ENCODE assay signal across 18 cellular contexts in genomic region chr2:196729418-196729817, GRCh38.
"Had no signal": no experiment of that assay in that cellular context is flagged by ENCODE, and none has a peak within 500 bp of the region (broad histone marks: within the 10 kb centered on the region; RNA-seq: fewer than 3 reads in every experiment).

No MANE protein-coding gene starts in this region.

- H3K4me3 ChIP-seq: colonic mucosa, left ventricle myocardium inferior, neural progenitor cell, sigmoid colon, skin epidermis, stomach, thoracic aorta, transverse colon had no signal

- H3K27ac ChIP-seq: colonic mucosa, left ventricle myocardium inferior, neural progenitor cell, sigmoid colon, skin epidermis, stomach, thoracic aorta, transverse colon had no signal

- H2AFZ ChIP-seq: neural progenitor cell had no signal

- H3K4me1 ChIP-seq: colonic mucosa, left ventricle myocardium inferior, sigmoid colon, stomach had no signal

- DNase-seq: caudate nucleus; colonic mucosa; dermis blood vessel endothelial cell; endodermal cell; foreskin melanocyte; head of caudate nucleus; hippocampal formation; left ventricle myocardium inferior; sigmoid colon; stimulated activated CD4-positive, alpha-beta T cell treated with anti-CD3 and anti-CD28 coated beads, Interleukin-12 subunit alpha, Interleukin-12 subunit beta, amount 100 ng/mL, for 4 hours; stimulated activated naive CD4-positive, alpha-beta T cell; stomach; substantia nigra; transverse colon had no signal

- H3K9me3 ChIP-seq: colonic mucosa, left ventricle myocardium inferior, sigmoid colon, stomach, thoracic aorta, transverse colon had no signal

- H3K9ac ChIP-seq: neural progenitor cell had no signal

- H3K36me3 ChIP-seq: colonic mucosa, left ventricle myocardium inferior, sigmoid colon, stomach, thoracic aorta, transverse colon had no signal

- H3K27me3 ChIP-seq: colonic mucosa, neural progenitor cell, sigmoid colon, stomach, transverse colon had no signal

- ATAC-seq: natural killer cell treated with Interleukin-12 subunit alpha and Interleukin-12 subunit beta and Interleukin-15 and Interleukin-18, amount 100 ng/mL, for 72 hours had no signal

- H3K4me2 ChIP-seq: neural progenitor cell had no signal
